ENCODE assay signal across 14 cellular contexts in genomic region chr3:28334552-28334951, GRCh38. TPM values are rescaled to one million over a fixed set of nuclear protein-coding genes. Genes with fewer than 3 reads are reported as not detected.
DNase-seq lines count a peak whose midpoint lies in the region; ATAC-seq, FAIRE-seq and TF ChIP-seq lines count a peak whose summit lies in the region.
"Had no signal": no experiment of that assay in that cellular context is flagged by ENCODE, and none has a peak within 500 bp of the region (broad histone marks: within the 10 kb centered on the region; RNA-seq: fewer than 3 reads in every experiment).

No MANE protein-coding gene starts in this region.

- no peak overlapping the region for H3K4me3 Mint-ChIP-seq in natural killer cell
- H3K4me3 Mint-ChIP-seq in natural killer cell treated with Interleukin-12 subunit alpha and Interleukin-12 subunit beta and Interleukin-15 and Interleukin-18, amount 100 ng/mL, for 72 hours = no peak overlapping the region
- H3K4me3 Mint-ChIP-seq in activated T-helper 1 cell treated with anti-CD3 and anti-CD28 coated beads, Interleukin-12 subunit alpha, Interleukin-12 subunit beta, Interleukin-2, Interleukin-4 antibody, amounts not matched to agents 30 ng/mL and 10 ng/mL and 1 ng/mL, durations not matched to agents 14 hours and 24 hours and 36 hours = no peak overlapping the region
- H3K4me3 Mint-ChIP-seq: stimulated activated memory B cell treated with anti-CD40 and anti-IgM and Interleukin-4, amounts not matched to agents 10 μg/mL and 1 μg/mL and 100 μg/mL, for 72 hours had no signal

- no peaks in the 10 kb centered on the region for H3K4me1 ChIP-seq in body of pancreas
- H3K4me1 ChIP-seq: prostate gland had no signal

- no peaks in the 10 kb centered on the region for H3K27me3 ChIP-seq in body of pancreas
- H3K27me3 ChIP-seq: BLaER1 treated with 17β-estradiol and CSF1 and Interleukin-3, amounts not matched to agents 10 nM and 100 nM had no signal

- no peaks in the 10 kb centered on the region for H3K9me3 Mint-ChIP-seq in natural killer cell
- H3K9me3 Mint-ChIP-seq in natural killer cell treated with Interleukin-12 subunit alpha and Interleukin-12 subunit beta and Interleukin-15 and Interleukin-18, amount 100 ng/mL, for 72 hours = no peaks in the 10 kb centered on the region
- H3K9me3 Mint-ChIP-seq in activated T-helper 1 cell treated with anti-CD3 and anti-CD28 coated beads, Interleukin-12 subunit alpha, Interleukin-12 subunit beta, Interleukin-2, Interleukin-4 antibody, amounts not matched to agents 30 ng/mL and 10 ng/mL and 1 ng/mL, durations not matched to agents 14 hours and 24 hours and 36 hours = no peaks in the 10 kb centered on the region
- H3K9me3 Mint-ChIP-seq: stimulated activated memory B cell treated with anti-CD40 and anti-IgM and Interleukin-4, amounts not matched to agents 10 μg/mL and 1 μg/mL and 100 μg/mL, for 72 hours had no signal

- H3K27ac Mint-ChIP-seq in natural killer cell = peak overlapping the region in 1 of 2 donors; percentile 45
- peak overlapping the region in 1 of 2 donors; percentile 16 for H3K27ac Mint-ChIP-seq in natural killer cell treated with Interleukin-12 subunit alpha and Interleukin-12 subunit beta and Interleukin-15 and Interleukin-18, amount 100 ng/mL, for 72 hours
- no peak overlapping the region for H3K27ac Mint-ChIP-seq in activated T-helper 1 cell treated with anti-CD3 and anti-CD28 coated beads, Interleukin-12 subunit alpha, Interleukin-12 subunit beta, Interleukin-2, Interleukin-4 antibody, amounts not matched to agents 30 ng/mL and 10 ng/mL and 1 ng/mL, durations not matched to agents 14 hours and 24 hours and 36 hours
- H3K27ac Mint-ChIP-seq: stimulated activated memory B cell treated with anti-CD40 and anti-IgM and Interleukin-4, amounts not matched to agents 10 μg/mL and 1 μg/mL and 100 μg/mL, for 72 hours had no signal

- peaks cover 0 to 5% of the 10 kb centered on the region in 2 donors for H3K36me3 ChIP-seq in body of pancreas (replicated peaks in 1 of 2; ENCODE audit: insufficient read depth in 1 of 2, low read depth in 2 of 2)
- H3K36me3 ChIP-seq: prostate gland had no signal

- H3K9me3 ChIP-seq in body of pancreas = no peaks in the 10 kb centered on the region
- H3K9me3 ChIP-seq: BLaER1 treated with 17β-estradiol and CSF1 and Interleukin-3, amounts not matched to agents 10 nM and 100 nM; prostate gland had no signal

- H3K27ac ChIP-seq in body of pancreas = no peak overlapping the region
- H3K27ac ChIP-seq: prostate gland had no signal

- no peaks in the 10 kb centered on the region for H3K27me3 Mint-ChIP-seq in natural killer cell (ENCODE audit: low read depth in 2 of 2)
- no peaks in the 10 kb centered on the region for H3K27me3 Mint-ChIP-seq in natural killer cell treated with Interleukin-12 subunit alpha and Interleukin-12 subunit beta and Interleukin-15 and Interleukin-18, amount 100 ng/mL, for 72 hours
- peaks cover 1% of the 10 kb centered on the region for H3K27me3 Mint-ChIP-seq in activated T-helper 1 cell treated with anti-CD3 and anti-CD28 coated beads, Interleukin-12 subunit alpha, Interleukin-12 subunit beta, Interleukin-2, Interleukin-4 antibody, amounts not matched to agents 30 ng/mL and 10 ng/mL and 1 ng/mL, durations not matched to agents 14 hours and 24 hours and 36 hours (ENCODE audit: insufficient read depth)
- H3K27me3 Mint-ChIP-seq: stimulated activated memory B cell treated with anti-CD40 and anti-IgM and Interleukin-4, amounts not matched to agents 10 μg/mL and 1 μg/mL and 100 μg/mL, for 72 hours had no signal

- peaks cover 0 to 6% of the 10 kb centered on the region in 2 donors for H3K4me1 Mint-ChIP-seq in natural killer cell
- H3K4me1 Mint-ChIP-seq in natural killer cell treated with Interleukin-12 subunit alpha and Interleukin-12 subunit beta and Interleukin-15 and Interleukin-18, amount 100 ng/mL, for 72 hours (ENCODE audit: low read depth in 2 of 2) = peaks cover 5 to 24% of the 10 kb centered on the region in 2 donors
- H3K4me1 Mint-ChIP-seq in activated T-helper 1 cell treated with anti-CD3 and anti-CD28 coated beads, Interleukin-12 subunit alpha, Interleukin-12 subunit beta, Interleukin-2, Interleukin-4 antibody, amounts not matched to agents 30 ng/mL and 10 ng/mL and 1 ng/mL, durations not matched to agents 14 hours and 24 hours and 36 hours (ENCODE audit: low read depth) = peaks cover 14% of the 10 kb centered on the region
- H3K4me1 Mint-ChIP-seq: stimulated activated memory B cell treated with anti-CD40 and anti-IgM and Interleukin-4, amounts not matched to agents 10 μg/mL and 1 μg/mL and 100 μg/mL, for 72 hours had no signal

- no peak for ATAC-seq in natural killer cell
- no peak for ATAC-seq in natural killer cell treated with Interleukin-12 subunit alpha and Interleukin-12 subunit beta and Interleukin-15 and Interleukin-18, amount 100 ng/mL, for 72 hours
- ATAC-seq in body of pancreas = no peak
- ATAC-seq: stimulated activated memory B cell treated with anti-CD40 and anti-IgM and Interleukin-4, amounts not matched to agents 10 μg/mL and 1 μg/mL and 100 μg/mL, for 72 hours had no signal

- no peaks in the 10 kb centered on the region for H3K36me3 Mint-ChIP-seq in natural killer cell
- peaks cover 10% of the 10 kb centered on the region for H3K36me3 Mint-ChIP-seq in natural killer cell treated with Interleukin-12 subunit alpha and Interleukin-12 subunit beta and Interleukin-15 and Interleukin-18, amount 100 ng/mL, for 72 hours
- H3K36me3 Mint-ChIP-seq in activated T-helper 1 cell treated with anti-CD3 and anti-CD28 coated beads, Interleukin-12 subunit alpha, Interleukin-12 subunit beta, Interleukin-2, Interleukin-4 antibody, amounts not matched to agents 30 ng/mL and 10 ng/mL and 1 ng/mL, durations not matched to agents 14 hours and 24 hours and 36 hours (ENCODE audit: low read depth) = peaks cover 33% of the 10 kb centered on the region
- H3K36me3 Mint-ChIP-seq: stimulated activated memory B cell treated with anti-CD40 and anti-IgM and Interleukin-4, amounts not matched to agents 10 μg/mL and 1 μg/mL and 100 μg/mL, for 72 hours had no signal

- intact Hi-C loops in natural killer cell (cut with micrococcal nuclease) (loop anchor here (5.0 kb wide), 2 partner anchors 1022 to 1202 kb away; no protein-coding TSS in a partner anchor), posterior vena cava (cut with DNase I) (no loop called here), body of pancreas (cut with DNase I) (loop anchor here (10.0 kb wide), 1 partner anchor 610 kb away; the partner anchor contains the start of gene EOMES)
- intact Hi-C loops in activated T-helper 1 cell treated with anti-CD3 and anti-CD28 coated beads, Interleukin-12 subunit alpha, Interleukin-12 subunit beta, Interleukin-2, Interleukin-4 antibody, amounts not matched to agents 30 ng/mL and 10 ng/mL and 1 ng/mL, durations not matched to agents 14 hours and 24 hours and 36 hours (cut with micrococcal nuclease) = loop anchor here (5.0 kb wide), 1 partner anchor 1022 kb away; no protein-coding TSS in a partner anchor

- no peak for TF ChIP-seq POLR2A in body of pancreas (IDR thresholded peaks at IDR 0.05)

- DNase-seq in natural killer cell = no peak
- DNase-seq in natural killer cell treated with Interleukin-12 subunit alpha and Interleukin-12 subunit beta and Interleukin-15 and Interleukin-18, amount 100 ng/mL, for 72 hours (ENCODE audit: low spot score) = no peak
- peak; percentile 41 for DNase-seq in OCI-M1 (lab: John Stamatoyannopoulos, UW)
- no peak for DNase-seq in posterior vena cava (ENCODE audit: low spot score)
- no peak for DNase-seq in foreskin fibroblast
- no peak for DNase-seq in body of pancreas
- DNase-seq in activated T-helper 1 cell treated with anti-CD3 and anti-CD28 coated beads, Interleukin-12 subunit alpha, Interleukin-12 subunit beta, Interleukin-2, Interleukin-4 antibody, amounts not matched to agents 30 ng/mL and 10 ng/mL and 1 ng/mL, durations not matched to agents 14 hours and 24 hours and 36 hours (ENCODE audit: low spot score) = no peak
- DNase-seq: activated T-cell treated with anti-CD3 and anti-CD28 coated beads, Interleukin-2, amount 50 U/mL, for 1 hour; amygdala; NCI-H510A had no signal

- TF ChIP-seq CTCF in natural killer cell (IDR thresholded peaks at IDR 0.05) (peak; percentile 37), foreskin fibroblast (IDR thresholded peaks at IDR 0.05; ENCODE audit: low read depth, low read length) (no peak), body of pancreas (IDR thresholded peaks at IDR 0.05) (peak in 2 of 7 experiments; percentile 12 to 27)

- H3K4me3 ChIP-seq in foreskin fibroblast (ENCODE audit: low read depth in 1 of 2, low read length in 2 of 2) = no peak overlapping the region
- H3K4me3 ChIP-seq in body of pancreas = no peak overlapping the region
- H3K4me3 ChIP-seq: BLaER1 treated with 17β-estradiol and CSF1 and Interleukin-3, amounts not matched to agents 10 nM and 100 nM; prostate gland had no signal

- FAIRE-seq in endometrium (lab: Jason Lieb, UNC) = peak; percentile 59

RNA-seq across cellular contexts. Expression of gene ZCWPW2, which starts 14.0 kb away (rescaled TPM):
- total RNA-seq in natural killer cell = under 1 TPM in 1 of 3 donors, not detected in 2; 0.43 TPM
- total RNA-seq in natural killer cell treated with Interleukin-12 subunit alpha and Interleukin-12 subunit beta and Interleukin-15 and Interleukin-18, amount 100 ng/mL, for 72 hours = under 1 TPM in 1 of 2 donors, not detected in 1; 0.24 TPM
- 1 to 10 TPM; 2.2 to 2.4 TPM for total RNA-seq in posterior vena cava
- 1 to 10 TPM in 1 of 2 donors, not detected in 1; 1.3 TPM for total RNA-seq in body of pancreas
- 0.24 TPM in 1 of 2 replicates, not detected in the other for total RNA-seq in activated T-helper 1 cell treated with anti-CD3 and anti-CD28 coated beads, Interleukin-12 subunit alpha, Interleukin-12 subunit beta, Interleukin-2, Interleukin-4 antibody, amounts not matched to agents 30 ng/mL and 10 ng/mL and 1 ng/mL, durations not matched to agents 14 hours and 24 hours and 36 hours

RNA-seq across cellular contexts. Expression of gene AZI2, which starts 14.1 kb away (rescaled TPM):
- 10 to 100 TPM; 29.3 to 38.6 (median 32.0) TPM for total RNA-seq in natural killer cell
- 10 to 100 TPM; 50.1 to 71.3 TPM for total RNA-seq in natural killer cell treated with Interleukin-12 subunit alpha and Interleukin-12 subunit beta and Interleukin-15 and Interleukin-18, amount 100 ng/mL, for 72 hours
- total RNA-seq in posterior vena cava = 10 to 100 TPM; 71.0 to 75.0 TPM
- 10 to 100 TPM; 31.3 to 31.6 TPM for total RNA-seq in body of pancreas
- 43.7 and 44.8 TPM in 2 replicates for total RNA-seq in activated T-helper 1 cell treated with anti-CD3 and anti-CD28 coated beads, Interleukin-12 subunit alpha, Interleukin-12 subunit beta, Interleukin-2, Interleukin-4 antibody, amounts not matched to agents 30 ng/mL and 10 ng/mL and 1 ng/mL, durations not matched to agents 14 hours and 24 hours and 36 hours

Comparison
In these comparisons a context has a peak if more than half of its experiments do, and no peak if none do; other contexts are left out.
1. intact Hi-C loops: an anchor here in natural killer cell (5.0 kb wide), body of pancreas (10.0 kb wide) and activated T-helper 1 cell treated with anti-CD3 and anti-CD28 coated beads, Interleukin-12 subunit alpha, Interleukin-12 subunit beta, Interleukin-2, Interleukin-4 antibody, amounts not matched to agents 30 ng/mL and 10 ng/mL and 1 ng/mL, durations not matched to agents 14 hours and 24 hours and 36 hours (5.0 kb wide); none called in posterior vena cava.